In the genomic region with DNA sequence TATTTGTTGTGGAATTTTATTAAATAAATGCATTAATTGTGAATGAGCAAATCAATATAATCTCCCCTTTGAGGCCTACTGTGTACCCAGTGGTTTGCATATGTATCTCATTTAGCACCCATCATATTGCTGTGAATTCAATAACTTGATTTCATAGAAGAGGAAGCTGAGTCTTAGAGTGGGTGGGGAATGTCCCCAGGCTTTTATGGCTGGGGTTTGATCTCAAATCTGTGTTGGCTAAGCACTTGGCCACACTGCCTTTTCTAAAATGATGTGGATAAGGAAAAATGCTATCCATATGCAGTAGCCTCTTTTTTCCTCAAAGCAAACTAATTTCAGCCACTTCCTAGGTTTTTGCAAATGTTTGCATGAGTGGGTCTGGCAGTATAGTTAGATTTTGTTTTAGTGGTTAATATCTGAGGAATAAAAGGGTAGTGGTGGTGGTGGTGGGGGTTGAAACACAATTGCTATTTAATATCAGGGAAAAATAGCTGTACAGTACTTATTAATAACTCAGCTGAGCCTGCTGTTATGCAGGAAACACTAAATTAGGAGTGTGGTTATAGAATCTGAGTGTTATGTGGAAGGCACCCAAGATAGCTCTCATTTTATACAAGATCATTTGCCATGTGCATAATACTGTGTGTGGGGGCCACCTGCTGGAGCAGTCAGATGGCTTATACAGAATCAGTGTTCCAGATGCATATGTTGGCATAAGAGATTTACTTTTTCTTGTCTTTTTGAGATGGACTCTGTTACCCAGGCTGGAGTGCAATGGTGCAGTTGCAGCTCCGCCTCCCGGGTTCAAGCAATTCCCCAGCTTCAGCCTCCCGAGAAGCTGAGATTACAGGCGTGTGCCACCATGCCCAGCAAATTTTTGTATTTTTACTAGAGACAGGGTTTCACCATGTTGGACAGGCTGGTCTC, we compare ENCODE assay signal across 8 cellular contexts.
DNase-seq lines count a peak whose midpoint lies in the region; ATAC-seq and TF ChIP-seq lines count a peak whose summit lies in the region.

No MANE protein-coding gene starts in this region.

- no peak overlapping the region for H3K9ac ChIP-seq in OCI-LY3 (ENCODE audit: low read length)

- H3K4me1 ChIP-seq in OCI-LY3 (ENCODE audit: low read length) (peaks cover 57% of the 10 kb centered on the region), foreskin keratinocyte (peaks cover 5% of the 10 kb centered on the region), prostate gland (replicated peaks) (no peaks in the 10 kb centered on the region)

- no peaks in the 10 kb centered on the region for H3K27me3 ChIP-seq in OCI-LY3 (ENCODE audit: low read depth, low read length)
- no peaks in the 10 kb centered on the region for H3K27me3 ChIP-seq in foreskin keratinocyte
- H3K27me3 ChIP-seq in prostate gland (replicated peaks; ENCODE audit: insufficient read depth), result no peaks in the 10 kb centered on the region

- H3K4me3 ChIP-seq in OCI-LY3 (ENCODE audit: low read length) (no peak overlapping the region), prostate gland (no peak overlapping the region)

- H3K36me3 ChIP-seq in OCI-LY3 (replicated peaks; ENCODE audit: low read depth, low read length), result peaks cover 42% of the 10 kb centered on the region
- H3K36me3 ChIP-seq in prostate gland, result no peaks in the 10 kb centered on the region

- H3K9me3 Mint-ChIP-seq in activated T-helper 17 cell treated with anti-CD3 and anti-CD28 coated beads, Interleukin-2, amount 50 U/mL, for 72 hours, result no peaks in the 10 kb centered on the region

- no peak overlapping the region for H3K27ac Mint-ChIP-seq in activated T-helper 17 cell treated with anti-CD3 and anti-CD28 coated beads, Interleukin-2, amount 50 U/mL, for 72 hours

- peak overlapping the region; percentile 16 for H3K27ac ChIP-seq in OCI-LY3 (ENCODE audit: low read length)
- H3K27ac ChIP-seq in foreskin keratinocyte, result no peak overlapping the region
- no peak overlapping the region for H3K27ac ChIP-seq in prostate gland

- H3K27me3 Mint-ChIP-seq in activated T-helper 17 cell treated with anti-CD3 and anti-CD28 coated beads, Interleukin-2, amount 50 U/mL, for 72 hours, result no peaks in the 10 kb centered on the region

- H3K36me3 Mint-ChIP-seq in activated T-helper 17 cell treated with anti-CD3 and anti-CD28 coated beads, Interleukin-2, amount 50 U/mL, for 72 hours (ENCODE audit: low read depth), result peaks cover 34% of the 10 kb centered on the region

- H3K4me1 Mint-ChIP-seq in activated T-helper 17 cell treated with anti-CD3 and anti-CD28 coated beads, Interleukin-2, amount 50 U/mL, for 72 hours, result peaks cover 38% of the 10 kb centered on the region

- TF ChIP-seq CTCF in OCI-LY3 (IDR thresholded peaks at IDR 0.05; ENCODE audit: low read depth, low read length) (peak; percentile 64), foreskin keratinocyte (conservative IDR thresholded peaks at IDR 0.05) (peak; percentile 78), prostate gland (IDR thresholded peaks at IDR 0.05) (peak in 3 of 4 experiments; percentile 61 to 71 (median 69))

- WGBS in prostate gland, result 72% methylated on average over 4 of the region's 4 CpGs

- ATAC-seq in HG02885 (IDR thresholded peaks at IDR 0.05; ENCODE audit: poor library complexity, unreplicated experiment) (peak; percentile 57), foreskin keratinocyte (peak; percentile 60)
- ATAC-seq in activated T-helper 17 cell treated with anti-CD3 and anti-CD28 coated beads, Interleukin-2, amount 50 U/mL, for 72 hours (replicated peaks), result peak; percentile 88

- H3K9me3 ChIP-seq in OCI-LY3 (ENCODE audit: insufficient read depth, low read length) (no peaks in the 10 kb centered on the region), prostate gland (no peaks in the 10 kb centered on the region)

- intact Hi-C loops in prostate gland (cut with DNase I), result loop anchor here (2.0 to 10.0 kb wide), 4 partner anchors 107 to 429 kb away; a partner anchor contains a TSS

- no peak overlapping the region for H2AFZ ChIP-seq in OCI-LY3 (ENCODE audit: low read depth, low read length)

- H3K4me2 ChIP-seq in OCI-LY3 (ENCODE audit: low read length), result peak overlapping the region; percentile 8

- DNase-seq in NCI-H2171 treated with DMSO at 0.1 percent for 48 hours (lab: John Stamatoyannopoulos, UW), result peak; percentile 58
- DNase-seq in NCI-H2171 (lab: John Stamatoyannopoulos, UW), result no peak
- peak; percentile 13 to 36 for DNase-seq in foreskin keratinocyte
- DNase-seq in prostate gland (ENCODE audit: low spot score), result peak; percentile 58
- DNase-seq in NCI-H774 (lab: John Stamatoyannopoulos, UW), result no peak

- TF ChIP-seq POLR2A in prostate gland (IDR thresholded peaks at IDR 0.05), result no peak

- peaks cover 88% of the 10 kb centered on the region for H4K20me1 ChIP-seq in OCI-LY3 (ENCODE audit: insufficient read depth, low read length)

- H3K79me2 ChIP-seq in OCI-LY3 (ENCODE audit: low read length), result peaks cover 85% of the 10 kb centered on the region

- H3K4me3 Mint-ChIP-seq in activated T-helper 17 cell treated with anti-CD3 and anti-CD28 coated beads, Interleukin-2, amount 50 U/mL, for 72 hours, result peak overlapping the region; percentile 38

Comparison
In these comparisons a context has a peak if more than half of its experiments do, and no peak if none do; other contexts are left out.
1. DNase-seq: peak in NCI-H2171 treated with DMSO at 0.1 percent for 48 hours (single experiment), foreskin keratinocyte (2 of 2) and prostate gland (single experiment); none in NCI-H2171 (single experiment) and NCI-H774 (single experiment).
2. Peak in every context shown above with its lines, with median percentiles within 50 percentile points of each other: ATAC-seq and CTCF ChIP-seq.